23 cellular contexts compared by ENCODE assay signal in the genomic region with DNA sequence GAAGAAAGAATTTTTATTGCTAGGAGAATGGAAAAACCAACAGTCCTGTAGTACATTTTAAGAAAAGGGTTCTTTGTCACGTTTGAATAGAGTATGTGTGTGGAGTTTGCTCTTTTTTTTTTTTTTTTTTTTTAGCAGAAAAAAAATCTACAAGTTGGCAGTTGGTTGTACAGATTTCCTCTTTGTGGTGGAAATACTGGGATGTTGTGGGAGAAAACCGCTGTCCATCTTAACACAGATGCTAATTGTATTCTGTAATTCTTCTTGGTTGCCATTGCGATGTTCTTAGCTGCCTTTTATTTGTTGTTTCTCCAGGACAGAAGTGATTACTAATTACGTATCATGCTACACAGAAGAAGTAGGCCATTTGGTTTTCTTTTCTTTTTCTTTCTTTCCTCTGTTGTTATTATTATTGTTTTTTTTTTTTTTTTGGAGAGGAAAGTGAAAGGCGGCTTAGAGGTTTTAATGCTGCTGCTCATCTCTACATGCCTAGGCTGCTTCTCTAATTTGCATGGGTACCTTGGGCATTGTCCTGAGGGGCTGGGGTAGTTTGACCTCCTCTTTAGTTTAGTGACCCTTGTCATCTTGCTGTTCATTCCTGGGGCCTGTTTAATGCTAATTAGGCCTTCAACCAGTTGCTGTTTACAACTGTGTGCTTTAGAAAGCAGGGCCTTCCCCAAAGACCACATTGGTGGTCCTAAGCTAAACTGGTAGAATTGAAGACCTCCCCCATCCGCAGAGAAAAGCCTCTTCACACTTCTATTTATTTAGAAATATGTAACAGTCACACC.
DNase-seq lines count a peak whose midpoint lies in the region; ATAC-seq, FAIRE-seq and TF ChIP-seq lines count a peak whose summit lies in the region.
"Had no signal": no experiment of that assay in that cellular context is flagged by ENCODE, and none has a peak within 500 bp of the region (broad histone marks: within the 10 kb centered on the region; RNA-seq: fewer than 3 reads in every experiment).

No MANE protein-coding gene starts in this region.

- H2BK15ac ChIP-seq in neuronal stem cell (ENCODE audit: low read length): no peak overlapping the region

- no peak overlapping the region for H4K8ac ChIP-seq in neuronal stem cell (ENCODE audit: low read depth, low read length)

- no peak overlapping the region for H3K4me3 Mint-ChIP-seq in WTC11
- H3K4me3 Mint-ChIP-seq: activated B cell treated with CpG ODN at 0.5 μM for 24 hours; CD4-positive, alpha-beta memory T cell; effector memory CD8-positive, alpha-beta T cell; mesothelial cell of epicardium; stimulated activated naive B cell treated with anti-CD40 and anti-IgM and Interleukin-4, amounts not matched to agents 10 μg/mL and 1 μg/mL and 100 μg/mL, for 72 hours had no signal

- TF ChIP-seq CTCF in WTC11 (IDR thresholded peaks at IDR 0.05) (no peak), testis (IDR thresholded peaks at IDR 0.05) (no peak)

- in situ Hi-C loops in HAP-1 (cut with MboI; ENCODE audit: low sequenced_read_pairs): no loop called here

- H2BK120ac ChIP-seq in neuronal stem cell (ENCODE audit: low read depth, low read length): no peak overlapping the region

- no peaks in the 10 kb centered on the region for H3K36me3 ChIP-seq in HAP-1 (replicated peaks)
- H3K36me3 ChIP-seq in neuronal stem cell (replicated peaks in 1 of 2; ENCODE audit: control insufficient read depth in 2 of 2, insufficient read depth in 2 of 2, low read length in 2 of 2): peaks cover 0 to 15% of the 10 kb centered on the region in 2 donors
- H3K36me3 ChIP-seq in testis (ENCODE audit: low read depth, missing control alignments): no peaks in the 10 kb centered on the region
- H3K36me3 ChIP-seq: neutrophil had no signal

- H3K27me3 ChIP-seq in HAP-1 (ENCODE audit: low read depth) (no peaks in the 10 kb centered on the region), neuronal stem cell (ENCODE audit: control insufficient read depth in 3 of 3, insufficient read depth in 3 of 3, low read depth in 1 of 3, low read length in 3 of 3) (peaks cover 0 to 4% (median 0%) of the 10 kb centered on the region in 3 experiments), testis (no peaks in the 10 kb centered on the region)
- H3K27me3 ChIP-seq: neutrophil had no signal

- H2AK5ac ChIP-seq in neuronal stem cell (ENCODE audit: low read depth, low read length): no peak overlapping the region

- H3K4me3 ChIP-seq in HAP-1: no peak overlapping the region
- no peak overlapping the region for H3K4me3 ChIP-seq in neuronal stem cell (ENCODE audit: low read length in 2 of 2)
- no peak overlapping the region for H3K4me3 ChIP-seq in testis

- H3K4me1 ChIP-seq in HAP-1 (peaks cover 28% of the 10 kb centered on the region), neuronal stem cell (ENCODE audit: control insufficient read depth in 2 of 2, insufficient read depth in 1 of 2, low read depth in 1 of 2, low read length in 2 of 2) (peaks cover 5 to 29% of the 10 kb centered on the region in 2 donors), testis (no peaks in the 10 kb centered on the region)

- H3K27ac Mint-ChIP-seq in WTC11: no peak overlapping the region
- H3K27ac Mint-ChIP-seq: activated B cell treated with CpG ODN at 0.5 μM for 24 hours; CD4-positive, alpha-beta memory T cell; effector memory CD8-positive, alpha-beta T cell; mesothelial cell of epicardium; stimulated activated naive B cell treated with anti-CD40 and anti-IgM and Interleukin-4, amounts not matched to agents 10 μg/mL and 1 μg/mL and 100 μg/mL, for 72 hours had no signal

- H3K27me3 Mint-ChIP-seq in WTC11 (ENCODE audit: low read depth): no peaks in the 10 kb centered on the region
- H3K27me3 Mint-ChIP-seq: activated B cell treated with CpG ODN at 0.5 μM for 24 hours; CD4-positive, alpha-beta memory T cell; effector memory CD8-positive, alpha-beta T cell; stimulated activated naive B cell treated with anti-CD40 and anti-IgM and Interleukin-4, amounts not matched to agents 10 μg/mL and 1 μg/mL and 100 μg/mL, for 72 hours had no signal

- H3K9me3 Mint-ChIP-seq in WTC11: 0 out of 2 replicates have a peak, but pooled peaks cover 3% of the 10 kb centered on the region
- H3K9me3 Mint-ChIP-seq: activated B cell treated with CpG ODN at 0.5 μM for 24 hours; effector memory CD8-positive, alpha-beta T cell; mesothelial cell of epicardium; stimulated activated naive B cell treated with anti-CD40 and anti-IgM and Interleukin-4, amounts not matched to agents 10 μg/mL and 1 μg/mL and 100 μg/mL, for 72 hours had no signal

- no peak overlapping the region for H2BK12ac ChIP-seq in neuronal stem cell (ENCODE audit: low read length)

- H3K4me1 Mint-ChIP-seq in WTC11: peaks cover 50% of the 10 kb centered on the region
- H3K4me1 Mint-ChIP-seq: activated B cell treated with CpG ODN at 0.5 μM for 24 hours; CD4-positive, alpha-beta memory T cell; stimulated activated naive B cell treated with anti-CD40 and anti-IgM and Interleukin-4, amounts not matched to agents 10 μg/mL and 1 μg/mL and 100 μg/mL, for 72 hours had no signal

- peak; percentile 91 for FAIRE-seq in frontal cortex (lab: Jason Lieb, UNC)
- FAIRE-seq: H54 had no signal

- no peak overlapping the region for H3K9ac ChIP-seq in neuronal stem cell (ENCODE audit: low read depth, low read length, poor library complexity)

- no peak overlapping the region for H3K4ac ChIP-seq in neuronal stem cell (ENCODE audit: low read length)

- no peak overlapping the region for H4K91ac ChIP-seq in neuronal stem cell (ENCODE audit: low read depth, low read length, poor library complexity)

- no peak overlapping the region for H2BK5ac ChIP-seq in neuronal stem cell (ENCODE audit: low read length)

- intact Hi-C loops in testis (cut with DNase I; ENCODE audit: low total_unique reads): no loop called here

- H3K79me1 ChIP-seq in neuronal stem cell (ENCODE audit: low read depth, low read length): no peaks in the 10 kb centered on the region

- DNase-seq in HAP-1 (ENCODE audit: low spot score in 2 of 2) (peak; percentile 45 to 72), WTC11 (ENCODE audit: low spot score) (no peak), frontal cortex (ENCODE audit: low spot score in 2 of 2) (no peak), neuronal stem cell (ENCODE audit: low spot score) (peak; percentile 92), testis (no peak)
- DNase-seq in stimulated activated CD8-positive, alpha-beta memory T cell treated with anti-CD3 and anti-CD28 coated beads, Interleukin-4, amount 100 ng/mL, for 48 hours: no peak
- DNase-seq: activated B cell treated with CpG ODN at 0.5 μM for 24 hours; CD4-positive, alpha-beta memory T cell; DND-41; effector memory CD8-positive, alpha-beta T cell; NCI-H1048; NCI-H2081 treated with DMSO at 0.1 percent for 48 hours; NCI-H524; right cardiac atrium; SHP77; stimulated activated naive B cell treated with anti-CD40 and anti-IgM and Interleukin-4, amounts not matched to agents 10 μg/mL and 1 μg/mL and 100 μg/mL, for 72 hours; trophoblast cell had no signal

- no peaks in the 10 kb centered on the region for H3K36me3 Mint-ChIP-seq in WTC11
- H3K36me3 Mint-ChIP-seq: CD4-positive, alpha-beta memory T cell; stimulated activated naive B cell treated with anti-CD40 and anti-IgM and Interleukin-4, amounts not matched to agents 10 μg/mL and 1 μg/mL and 100 μg/mL, for 72 hours had no signal

- no CpG with 5 or more reads among the region's 6 CpGs for WGBS in neuronal stem cell (ENCODE audit: extremely low coverage in 2 of 2, insufficient read length in 2 of 2, insufficient replicate concordance in 1 of 2), 2 donors
- WGBS in testis, 2 donors: 70 to 77% methylated on average over 6 of the region's 6 CpGs

- no peak overlapping the region for H3K14ac ChIP-seq in neuronal stem cell (ENCODE audit: low read length)

- CTCF ChIA-PET in WTC11 (lab: Charles Lee): no interaction called here

- no peak overlapping the region for H3K4me2 ChIP-seq in neuronal stem cell (ENCODE audit: insufficient read depth, low read length, poor library complexity, severe bottlenecking)

- no peaks in the 10 kb centered on the region for H3K9me3 ChIP-seq in HAP-1
- peaks cover 0 to 8% of the 10 kb centered on the region in 2 donors for H3K9me3 ChIP-seq in neuronal stem cell (replicated peaks in 1 of 2; ENCODE audit: control insufficient read depth in 2 of 2, insufficient read depth in 1 of 2, low read depth in 1 of 2, low read length in 2 of 2)
- no peaks in the 10 kb centered on the region for H3K9me3 ChIP-seq in testis
- H3K9me3 ChIP-seq: neutrophil had no signal

- H3K27ac ChIP-seq in neuronal stem cell (replicated peaks; ENCODE audit: low read length) (no peak overlapping the region), testis (no peak overlapping the region)
- H3K27ac ChIP-seq: HL-60, neutrophil had no signal

- no peak overlapping the region for H3K18ac ChIP-seq in neuronal stem cell (ENCODE audit: low read length)

- no peak for TF ChIP-seq POLR2A in testis (IDR thresholded peaks at IDR 0.05)

- ATAC-seq in WTC11: peak; percentile 93
- ATAC-seq in GM21528 (IDR thresholded peaks at IDR 0.05; ENCODE audit: low FRiP score, unreplicated experiment): no peak
- ATAC-seq in GM18867 (IDR thresholded peaks at IDR 0.05; ENCODE audit: unreplicated experiment): no peak
- ATAC-seq: effector memory CD8-positive, alpha-beta T cell; right cardiac atrium; stimulated activated naive B cell treated with anti-CD40 and anti-IgM and Interleukin-4, amounts not matched to agents 10 μg/mL and 1 μg/mL and 100 μg/mL, for 72 hours had no signal

- H2AFZ ChIP-seq in neuronal stem cell (ENCODE audit: low read length): no peak overlapping the region

- H3K23ac ChIP-seq in neuronal stem cell (ENCODE audit: low read depth, low read length, poor library complexity): no peak overlapping the region

- POLR2A ChIA-PET in WTC11 (lab: Charles Lee): no interaction called here

TF ChIP-seq in WTC11, 78 proteins besides CTCF, POLR2A, EP300 and RAD21 (continues in another document):
- TF ChIP-seq ETV6 (CRISPR knock-in tag; IDR thresholded peaks at IDR 0.05): no peak
- TF ChIP-seq PRRX2 (CRISPR knock-in tag; IDR thresholded peaks at IDR 0.05): no peak
- no peak for TF ChIP-seq NFATC4 (CRISPR knock-in tag; IDR thresholded peaks at IDR 0.05)
- no peak for TF ChIP-seq SOX15 (CRISPR knock-in tag; IDR thresholded peaks at IDR 0.05)
- no peak for TF ChIP-seq SMAD3 (CRISPR knock-in tag; IDR thresholded peaks at IDR 0.05; ENCODE audit: borderline replicate concordance)

Comparison
In these comparisons a context has a peak if more than half of its experiments do, and no peak if none do; other contexts are left out.
1. DNase-seq: peak in HAP-1 (2 of 2) and neuronal stem cell (single experiment); none in WTC11 (single experiment), frontal cortex (0 of 2), testis (single experiment) and stimulated activated CD8-positive, alpha-beta memory T cell treated with anti-CD3 and anti-CD28 coated beads, Interleukin-4, amount 100 ng/mL, for 48 hours (single experiment).